Comparison of ENCODE assay signal across 20 cellular contexts in the genomic region with DNA sequence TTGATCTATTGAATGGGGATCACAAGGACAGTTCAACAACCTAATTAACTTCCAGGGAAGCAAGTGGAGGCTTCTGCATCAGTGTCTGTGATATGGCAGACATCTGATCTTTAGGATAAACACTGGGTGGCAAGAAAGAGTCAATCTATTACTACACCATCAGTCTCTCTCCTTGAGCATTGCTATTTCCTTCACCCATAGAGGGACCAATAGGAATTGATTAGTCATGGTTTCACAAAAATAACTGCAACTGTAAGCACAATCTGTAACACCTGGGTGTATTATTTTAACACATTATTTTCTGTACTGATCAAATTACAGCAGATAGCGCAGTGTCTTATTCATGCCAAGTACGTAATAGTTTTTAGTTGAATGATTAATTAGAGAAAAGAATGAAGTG. TPM values are rescaled to one million over a fixed set of nuclear protein-coding genes. Genes with fewer than 3 reads are reported as not detected.
DNase-seq lines count a peak whose midpoint lies in the region; ATAC-seq lines count a peak whose summit lies in the region.
"Had no signal": no experiment of that assay in that cellular context is flagged by ENCODE, and none has a peak within 500 bp of the region (broad histone marks: within the 10 kb centered on the region; RNA-seq: fewer than 3 reads in every experiment).

No MANE protein-coding gene starts in this region.

- H3K36me3 ChIP-seq in SJCRH30 = peaks cover 67% of the 10 kb centered on the region

- H3K27ac ChIP-seq in SJCRH30 = peak overlapping the region; percentile 13
- H3K27ac ChIP-seq: brain microvascular endothelial cell, Peyer's patch, SJSA1, transverse colon had no signal

- H3K4me3 Mint-ChIP-seq in activated naive CD4-positive, alpha-beta T cell treated with anti-CD3 and anti-CD28 coated beads, Interleukin-2, amount 10 ng/mL, durations not matched to agents 7 days and 5 days = no peak overlapping the region
- H3K4me3 Mint-ChIP-seq in effector memory CD8-positive, alpha-beta T cell = no peak overlapping the region
- H3K4me3 Mint-ChIP-seq in stimulated activated naive CD8-positive, alpha-beta T cell treated with anti-CD3 and anti-CD28 coated beads, Interleukin-15, amount 100 ng/mL, for 72 hours = peak overlapping the region in 1 of 2 donors; percentile 11
- H3K4me3 Mint-ChIP-seq: activated CD4-positive, alpha-beta T cell treated with anti-CD3 and anti-CD28 coated beads, Interleukin-2, amount 10 ng/mL, durations not matched to agents 7 days and 5 days had no signal

- H3K36me3 Mint-ChIP-seq in activated naive CD4-positive, alpha-beta T cell treated with anti-CD3 and anti-CD28 coated beads, Interleukin-2, amount 50 U/mL, for 72 hours = peaks cover 12 to 17% of the 10 kb centered on the region in 2 donors
- peaks cover 38% of the 10 kb centered on the region for H3K36me3 Mint-ChIP-seq in activated naive CD4-positive, alpha-beta T cell treated with anti-CD3 and anti-CD28 coated beads, Interleukin-2, amount 10 ng/mL, durations not matched to agents 7 days and 5 days
- peaks cover 58% of the 10 kb centered on the region for H3K36me3 Mint-ChIP-seq in effector memory CD8-positive, alpha-beta T cell (ENCODE audit: insufficient read depth)

- CTCF ChIA-PET in activated naive CD4-positive, alpha-beta T cell treated with anti-CD3 and anti-CD28 coated beads, Interleukin-2, amount 10 ng/mL, durations not matched to agents 7 days and 5 days (lab: Charles Lee) = interaction anchor here (0.7 kb wide), 2 partner anchors 48 to 281 kb away, joined by 3 read pairs; no protein-coding TSS in a partner anchor

- peaks cover 12% of the 10 kb centered on the region for H3K4me1 Mint-ChIP-seq in activated naive CD4-positive, alpha-beta T cell treated with anti-CD3 and anti-CD28 coated beads, Interleukin-2, amount 10 ng/mL, durations not matched to agents 7 days and 5 days
- H3K4me1 Mint-ChIP-seq in effector memory CD8-positive, alpha-beta T cell (ENCODE audit: low read depth in 2 of 2) = peaks cover 3 to 24% of the 10 kb centered on the region in 2 donors
- peaks cover 46% of the 10 kb centered on the region for H3K4me1 Mint-ChIP-seq in stimulated activated naive CD8-positive, alpha-beta T cell treated with anti-CD3 and anti-CD28 coated beads, Interleukin-15, amount 100 ng/mL, for 72 hours

- H3K27ac Mint-ChIP-seq in activated naive CD4-positive, alpha-beta T cell treated with anti-CD3 and anti-CD28 coated beads, Interleukin-2, amount 50 U/mL, for 72 hours = peak overlapping the region; percentile 69 to 95
- no peak overlapping the region for H3K27ac Mint-ChIP-seq in activated naive CD4-positive, alpha-beta T cell treated with anti-CD3 and anti-CD28 coated beads, Interleukin-2, amount 10 ng/mL, durations not matched to agents 7 days and 5 days
- H3K27ac Mint-ChIP-seq in effector memory CD8-positive, alpha-beta T cell = peak overlapping the region in 1 of 2 donors; percentile 77
- peak overlapping the region in 1 of 2 donors; percentile 79 for H3K27ac Mint-ChIP-seq in stimulated activated naive CD8-positive, alpha-beta T cell treated with anti-CD3 and anti-CD28 coated beads, Interleukin-15, amount 100 ng/mL, for 72 hours
- H3K27ac Mint-ChIP-seq: activated CD4-positive, alpha-beta T cell treated with anti-CD3 and anti-CD28 coated beads, Interleukin-2, amount 10 ng/mL, durations not matched to agents 7 days and 5 days had no signal

- no peaks in the 10 kb centered on the region for H3K9me3 Mint-ChIP-seq in activated naive CD4-positive, alpha-beta T cell treated with anti-CD3 and anti-CD28 coated beads, Interleukin-2, amount 50 U/mL, for 72 hours
- H3K9me3 Mint-ChIP-seq in activated naive CD4-positive, alpha-beta T cell treated with anti-CD3 and anti-CD28 coated beads, Interleukin-2, amount 10 ng/mL, durations not matched to agents 7 days and 5 days = no peaks in the 10 kb centered on the region
- H3K9me3 Mint-ChIP-seq in effector memory CD8-positive, alpha-beta T cell = no peaks in the 10 kb centered on the region
- H3K9me3 Mint-ChIP-seq in stimulated activated naive CD8-positive, alpha-beta T cell treated with anti-CD3 and anti-CD28 coated beads, Interleukin-15, amount 100 ng/mL, for 72 hours = no peaks in the 10 kb centered on the region
- H3K9me3 Mint-ChIP-seq: activated CD4-positive, alpha-beta T cell treated with anti-CD3 and anti-CD28 coated beads, Interleukin-2, amount 10 ng/mL, durations not matched to agents 7 days and 5 days had no signal

- DNase-seq in activated naive CD4-positive, alpha-beta T cell treated with anti-CD3 and anti-CD28 coated beads, Interleukin-2, amount 50 U/mL, for 72 hours (ENCODE audit: low spot score in 2 of 2) = no peak
- DNase-seq in activated naive CD4-positive, alpha-beta T cell treated with anti-CD3 and anti-CD28 coated beads, Interleukin-2, amount 10 ng/mL, durations not matched to agents 7 days and 5 days = no peak
- DNase-seq in SJCRH30 = peak in 1 of 2 experiments; percentile 67
- DNase-seq in effector memory CD8-positive, alpha-beta T cell = no peak
- DNase-seq in stimulated activated naive CD8-positive, alpha-beta T cell treated with anti-CD3 and anti-CD28 coated beads, Interleukin-15, amount 100 ng/mL, for 72 hours = no peak
- DNase-seq in stimulated activated CD8-positive, alpha-beta memory T cell treated with anti-CD3 and anti-CD28 coated beads, Interleukin-4, amount 100 ng/mL, for 48 hours = no peak
- DNase-seq: activated CD4-positive, alpha-beta T cell treated with anti-CD3 and anti-CD28 coated beads, Interleukin-2, amount 10 ng/mL, durations not matched to agents 7 days and 5 days; brain microvascular endothelial cell; GF-D8; NCI-H1092; NCI-H2081 treated with DMSO at 0.1 percent for 48 hours; NCI-H524; Peyer's patch; stimulated activated CD4-positive, alpha-beta T cell treated with anti-CD3 and anti-CD28 coated beads, Interleukin-4, amount 100 ng/mL, for 1 hour; transverse colon had no signal

- no peaks in the 10 kb centered on the region for H3K9me3 ChIP-seq in SJCRH30 (replicated peaks)
- H3K9me3 ChIP-seq: HAP-1, Peyer's patch, SJSA1, transverse colon had no signal

- ATAC-seq in activated naive CD4-positive, alpha-beta T cell treated with anti-CD3 and anti-CD28 coated beads, Interleukin-2, amount 50 U/mL, for 72 hours = peak; percentile 62 to 89
- peak; percentile 35 for ATAC-seq in effector memory CD8-positive, alpha-beta T cell (replicated peaks)
- peak; percentile 90 for ATAC-seq in stimulated activated naive CD8-positive, alpha-beta T cell treated with anti-CD3 and anti-CD28 coated beads, Interleukin-15, amount 100 ng/mL, for 72 hours
- ATAC-seq in HG02763 (IDR thresholded peaks at IDR 0.05; ENCODE audit: unreplicated experiment) = no peak

- no peaks in the 10 kb centered on the region for H3K27me3 ChIP-seq in SJCRH30
- H3K27me3 ChIP-seq: brain microvascular endothelial cell, Peyer's patch, SJSA1, transverse colon had no signal

- H3K4me3 ChIP-seq in SJCRH30 = no peak overlapping the region
- H3K4me3 ChIP-seq: HAP-1, lung, Peyer's patch, SJSA1, smooth muscle cell, transverse colon had no signal

- H3K27me3 Mint-ChIP-seq in activated naive CD4-positive, alpha-beta T cell treated with anti-CD3 and anti-CD28 coated beads, Interleukin-2, amount 10 ng/mL, durations not matched to agents 7 days and 5 days = no peaks in the 10 kb centered on the region
- no peaks in the 10 kb centered on the region for H3K27me3 Mint-ChIP-seq in effector memory CD8-positive, alpha-beta T cell
- H3K27me3 Mint-ChIP-seq in stimulated activated naive CD8-positive, alpha-beta T cell treated with anti-CD3 and anti-CD28 coated beads, Interleukin-15, amount 100 ng/mL, for 72 hours = no peaks in the 10 kb centered on the region
- H3K27me3 Mint-ChIP-seq: activated CD4-positive, alpha-beta T cell treated with anti-CD3 and anti-CD28 coated beads, Interleukin-2, amount 10 ng/mL, durations not matched to agents 7 days and 5 days had no signal

- H3K4me1 ChIP-seq in SJCRH30 = peaks cover 17% of the 10 kb centered on the region
- H3K4me1 ChIP-seq: HAP-1, Peyer's patch, SJSA1 had no signal

RNA-seq across cellular contexts. Expression of a gene that starts 50.3 kb away (rescaled TPM):
- total RNA-seq in activated naive CD4-positive, alpha-beta T cell treated with anti-CD3 and anti-CD28 coated beads, Interleukin-2, amount 50 U/mL, for 72 hours = 10 to 100 TPM; 34.0 to 48.7 TPM
- 43.6 and 46.2 TPM in 2 replicates for total RNA-seq in SJCRH30 (2014; rRNA removed; shearing (Covaris generic))
